Comparison of ENCODE assay signal across 18 cellular contexts in genomic region chr17:57471941-57472368, GRCh38.
A peak's percentile ranks its signal among the peaks of the same experiment; 100 is the strongest.
DNase-seq lines count a peak whose midpoint lies in the region; ATAC-seq lines count a peak whose summit lies in the region.
"Had no signal": no experiment of that assay in that cellular context is flagged by ENCODE, and none has a peak within 500 bp of the region (broad histone marks: within the 10 kb centered on the region; RNA-seq: fewer than 3 reads in every experiment).

No MANE protein-coding gene starts in this region.

- ATAC-seq in stimulated activated effector memory CD8-positive, alpha-beta T cell treated with anti-CD3 and anti-CD28 coated beads, Interleukin-12 subunit alpha, Interleukin-12 subunit beta, amount 100 ng/mL, for 72 hours = no peak
- no peak for ATAC-seq in activated CD8-positive, alpha-beta memory T cell treated with anti-CD3 and anti-CD28 coated beads, Interleukin-2, amount 10 ng/mL, durations not matched to agents 7 days and 5 days

- H3K27me3 Mint-ChIP-seq in activated CD8-positive, alpha-beta memory T cell treated with anti-CD3 and anti-CD28 coated beads, Interleukin-2, amount 10 ng/mL, durations not matched to agents 7 days and 5 days = no peaks in the 10 kb centered on the region
- H3K27me3 Mint-ChIP-seq: activated naive CD8-positive, alpha-beta T cell had no signal

- H3K4me1 Mint-ChIP-seq in stimulated activated effector memory CD8-positive, alpha-beta T cell treated with anti-CD3 and anti-CD28 coated beads, Interleukin-12 subunit alpha, Interleukin-12 subunit beta, amount 100 ng/mL, for 72 hours = peaks cover 46% of the 10 kb centered on the region
- H3K4me1 Mint-ChIP-seq in activated CD8-positive, alpha-beta memory T cell treated with anti-CD3 and anti-CD28 coated beads, Interleukin-2, amount 10 ng/mL, durations not matched to agents 7 days and 5 days = peaks cover 3% of the 10 kb centered on the region

- H3K36me3 ChIP-seq in iPS-20b (ENCODE audit: insufficient read depth, low read depth, low read length) = no peaks in the 10 kb centered on the region
- H3K36me3 ChIP-seq: heart left ventricle had no signal

- H3K27ac ChIP-seq in iPS-20b (ENCODE audit: low read length) = no peak overlapping the region
- H3K27ac ChIP-seq: 22Rv1, C4-2B had no signal

- peak overlapping the region; percentile 13; the same call in 1 of the 2 replicates for H3K9ac ChIP-seq in iPS-20b (ENCODE audit: low read depth, low read length)

- peaks cover 39% of the 10 kb centered on the region for H3K4me1 ChIP-seq in iPS-20b (ENCODE audit: insufficient read depth, low read length)

- peaks cover 2% of the 10 kb centered on the region for H3K9me3 Mint-ChIP-seq in stimulated activated effector memory CD8-positive, alpha-beta T cell treated with anti-CD3 and anti-CD28 coated beads, Interleukin-12 subunit alpha, Interleukin-12 subunit beta, amount 100 ng/mL, for 72 hours
- H3K9me3 Mint-ChIP-seq in activated CD8-positive, alpha-beta memory T cell treated with anti-CD3 and anti-CD28 coated beads, Interleukin-2, amount 10 ng/mL, durations not matched to agents 7 days and 5 days (ENCODE audit: low read depth) = no peaks in the 10 kb centered on the region

- DNase-seq in NCI-H1092 treated with DMSO at 0.1 percent for 48 hours (lab: John Stamatoyannopoulos, UW) (peak; percentile 25), NCI-H1092 (lab: John Stamatoyannopoulos, UW) (no peak), NCI-H82 (lab: John Stamatoyannopoulos, UW) (peak; percentile 89), OCI-M2 (lab: John Stamatoyannopoulos, UW; ENCODE audit: unreplicated experiment) (no peak), NCI-H2081 treated with DMSO at 0.1 percent for 48 hours (lab: John Stamatoyannopoulos, UW) (no peak)
- DNase-seq in stimulated activated effector memory CD8-positive, alpha-beta T cell treated with anti-CD3 and anti-CD28 coated beads, Interleukin-12 subunit alpha, Interleukin-12 subunit beta, amount 100 ng/mL, for 72 hours (ENCODE audit: low spot score in 2 of 2) = no peak
- DNase-seq in activated CD8-positive, alpha-beta memory T cell treated with anti-CD3 and anti-CD28 coated beads, Interleukin-2, amount 10 ng/mL, durations not matched to agents 7 days and 5 days = no peak
- DNase-seq: activated CD4-positive, alpha-beta T cell treated with anti-CD3 and anti-CD28 coated beads, Interleukin-2, amount 50 U/mL, for 4 hours; activated T-cell treated with anti-CD3 and anti-CD28 coated beads, Interleukin-2, amount 50 U/mL, for 48 hours; effector CD8-positive, alpha-beta T cell; heart left ventricle; Kasumi-1; NCI-H1694; NCI-H526 treated with DMSO at 0.1 percent for 48 hours had no signal

- CTCF ChIA-PET in activated CD8-positive, alpha-beta memory T cell treated with anti-CD3 and anti-CD28 coated beads, Interleukin-2, amount 10 ng/mL, durations not matched to agents 7 days and 5 days (lab: Charles Lee) = interaction anchor here (1.3 to 1.7 kb wide), 2 partner anchors 11 to 17 kb away, joined by 4 to 6 read pairs; no protein-coding TSS in a partner anchor

- no peaks in the 10 kb centered on the region for H3K27me3 ChIP-seq in iPS-20b (ENCODE audit: insufficient read depth, low read length)
- H3K27me3 ChIP-seq: heart left ventricle had no signal

- no peaks in the 10 kb centered on the region for H3K9me3 ChIP-seq in iPS-20b (ENCODE audit: insufficient read depth, low read depth, low read length)
- H3K9me3 ChIP-seq: heart left ventricle had no signal

- H3K36me3 Mint-ChIP-seq in stimulated activated effector memory CD8-positive, alpha-beta T cell treated with anti-CD3 and anti-CD28 coated beads, Interleukin-12 subunit alpha, Interleukin-12 subunit beta, amount 100 ng/mL, for 72 hours = no peaks in the 10 kb centered on the region
- no peaks in the 10 kb centered on the region for H3K36me3 Mint-ChIP-seq in activated CD8-positive, alpha-beta memory T cell treated with anti-CD3 and anti-CD28 coated beads, Interleukin-2, amount 10 ng/mL, durations not matched to agents 7 days and 5 days
- H3K36me3 Mint-ChIP-seq: activated naive CD8-positive, alpha-beta T cell had no signal

- peak overlapping the region; percentile 24; the same call in 1 of the 2 replicates for H3K4me3 ChIP-seq in iPS-20b (ENCODE audit: low read length)
- H3K4me3 ChIP-seq: heart left ventricle had no signal

- peak overlapping the region; percentile 8 for H3K27ac Mint-ChIP-seq in stimulated activated effector memory CD8-positive, alpha-beta T cell treated with anti-CD3 and anti-CD28 coated beads, Interleukin-12 subunit alpha, Interleukin-12 subunit beta, amount 100 ng/mL, for 72 hours
- H3K27ac Mint-ChIP-seq in activated CD8-positive, alpha-beta memory T cell treated with anti-CD3 and anti-CD28 coated beads, Interleukin-2, amount 10 ng/mL, durations not matched to agents 7 days and 5 days = no peak overlapping the region
- H3K27ac Mint-ChIP-seq: activated naive CD8-positive, alpha-beta T cell had no signal

- no peak overlapping the region for H3K4me3 Mint-ChIP-seq in stimulated activated effector memory CD8-positive, alpha-beta T cell treated with anti-CD3 and anti-CD28 coated beads, Interleukin-12 subunit alpha, Interleukin-12 subunit beta, amount 100 ng/mL, for 72 hours
- no peak overlapping the region for H3K4me3 Mint-ChIP-seq in activated CD8-positive, alpha-beta memory T cell treated with anti-CD3 and anti-CD28 coated beads, Interleukin-2, amount 10 ng/mL, durations not matched to agents 7 days and 5 days
- H3K4me3 Mint-ChIP-seq: activated naive CD8-positive, alpha-beta T cell had no signal

Comparison
In these comparisons a context has a peak if more than half of its experiments do, and no peak if none do; other contexts are left out.
1. DNase-seq: peak in NCI-H1092 treated with DMSO at 0.1 percent for 48 hours (single experiment) and NCI-H82 (single experiment); none in NCI-H1092 (single experiment), stimulated activated effector memory CD8-positive, alpha-beta T cell treated with anti-CD3 and anti-CD28 coated beads, Interleukin-12 subunit alpha, Interleukin-12 subunit beta, amount 100 ng/mL, for 72 hours (0 of 2), activated CD8-positive, alpha-beta memory T cell treated with anti-CD3 and anti-CD28 coated beads, Interleukin-2, amount 10 ng/mL, durations not matched to agents 7 days and 5 days (single experiment), OCI-M2 (single experiment) and NCI-H2081 treated with DMSO at 0.1 percent for 48 hours (single experiment).